8 cellular contexts compared by ENCODE assay signal in the genomic region with DNA sequence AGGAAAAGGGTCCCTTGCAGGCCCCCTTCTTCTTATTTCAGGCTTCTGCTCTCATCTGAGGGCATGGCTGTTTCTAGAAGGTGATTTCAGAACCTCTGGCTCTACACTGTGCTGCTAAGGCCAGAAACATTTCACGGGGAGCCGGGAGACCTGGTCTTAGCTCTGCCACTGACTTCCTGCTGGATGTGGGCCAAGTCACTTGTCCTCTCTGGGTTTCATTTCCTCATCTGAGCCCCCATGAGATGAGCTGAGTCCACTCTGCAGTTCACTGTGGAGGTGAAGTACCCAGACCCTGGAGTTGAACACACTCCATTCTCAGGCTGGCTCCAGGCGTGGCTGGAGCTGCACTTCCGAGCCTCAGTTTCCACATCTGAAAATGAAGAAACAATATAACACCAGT. TPM values are rescaled to one million over a fixed set of nuclear protein-coding genes. Genes with fewer than 3 reads are reported as not detected.
DNase-seq lines count a peak whose midpoint lies in the region; ATAC-seq lines count a peak whose summit lies in the region.

No MANE protein-coding gene starts in this region.

- DNase-seq in AML-193 (lab: John Stamatoyannopoulos, UW) (peak; percentile 15 to 29), MV-4-11 (lab: John Stamatoyannopoulos, UW) (peak; percentile 92), right cardiac atrium (peak in 2 of 3 donors; percentile 34 to 72), AG08396 (ENCODE audit: low spot score) (no peak), NCI-H1092 (lab: John Stamatoyannopoulos, UW) (no peak)

- intact Hi-C loops in right cardiac atrium (cut with DNase I), result no loop called here

- no peak overlapping the region for H3K27ac ChIP-seq in right cardiac atrium (ENCODE audit: low read length)

- H3K27me3 ChIP-seq in right cardiac atrium (ENCODE audit: control insufficient read depth, insufficient read depth), result no peaks in the 10 kb centered on the region

- WGBS in right cardiac atrium, result 45% methylated on average over 4 of the region's 4 CpGs

- no peak overlapping the region for H3K4me3 ChIP-seq in right cardiac atrium (ENCODE audit: low read length)

- H3K4me1 ChIP-seq in right cardiac atrium (ENCODE audit: control insufficient read depth, insufficient read depth, low read length), result no peaks in the 10 kb centered on the region

- no peaks in the 10 kb centered on the region for H3K9me3 ChIP-seq in right cardiac atrium (ENCODE audit: control insufficient read depth, low read length)

- peak; percentile 70 for ATAC-seq in GM19351 (IDR thresholded peaks at IDR 0.05; ENCODE audit: unreplicated experiment)
- peak in 1 of 2 donors; percentile 29 for ATAC-seq in right cardiac atrium
- ATAC-seq in GM19395 (IDR thresholded peaks at IDR 0.05; ENCODE audit: unreplicated experiment), result no peak
- no peak for ATAC-seq in GM21515 (IDR thresholded peaks at IDR 0.05; ENCODE audit: unreplicated experiment)

RNA-seq across cellular contexts. Expression of a gene that starts 2.1 kb away (rescaled TPM):
- not detected for total RNA-seq in right cardiac atrium
- polyA plus RNA-seq in right cardiac atrium, result not detected

RNA-seq across cellular contexts. Expression of a gene that starts 41.9 kb away (rescaled TPM):
- total RNA-seq in right cardiac atrium, result not detected
- not detected for polyA plus RNA-seq in right cardiac atrium

Comparison
In these comparisons a context has a peak if more than half of its experiments do, and no peak if none do; other contexts are left out.
1. DNase-seq: peak in AML-193 (2 of 2), MV-4-11 (single experiment) and right cardiac atrium (2 of 3); none in AG08396 (single experiment) and NCI-H1092 (single experiment).